In genomic region chr5:90184764-90185163, GRCh38 we compare ENCODE assay signal across 26 cellular contexts.
DNase-seq lines count a peak whose midpoint lies in the region; ATAC-seq and TF ChIP-seq lines count a peak whose summit lies in the region.
"Had no signal": no experiment of that assay in that cellular context is flagged by ENCODE, and none has a peak within 500 bp of the region (broad histone marks: within the 10 kb centered on the region; RNA-seq: fewer than 3 reads in every experiment).

No MANE protein-coding gene starts in this region.

- no peaks in the 10 kb centered on the region for H3K27me3 Mint-ChIP-seq in activated CD8-positive, alpha-beta memory T cell treated with anti-CD3 and anti-CD28 coated beads, Interleukin-2, amount 10 ng/mL, durations not matched to agents 7 days and 5 days

- H3K36me3 Mint-ChIP-seq in activated CD8-positive, alpha-beta memory T cell treated with anti-CD3 and anti-CD28 coated beads, Interleukin-2, amount 10 ng/mL, durations not matched to agents 7 days and 5 days = no peaks in the 10 kb centered on the region
- H3K36me3 Mint-ChIP-seq: activated naive CD4-positive, alpha-beta T cell treated with anti-CD3 and anti-CD28 coated beads, Interleukin-2, amount 50 U/mL, for 72 hours had no signal

- H3K4me3 ChIP-seq in hepatocyte = no peak overlapping the region
- H3K4me3 ChIP-seq in smooth muscle cell = no peak overlapping the region
- H3K4me3 ChIP-seq: breast epithelium, heart left ventricle, lower lobe of right lung, uterus had no signal

- H3K9me2 ChIP-seq in hepatocyte (replicated peaks; ENCODE audit: insufficient read depth) = no peaks in the 10 kb centered on the region

- H3K4me1 Mint-ChIP-seq in activated CD8-positive, alpha-beta memory T cell treated with anti-CD3 and anti-CD28 coated beads, Interleukin-2, amount 10 ng/mL, durations not matched to agents 7 days and 5 days = no peaks in the 10 kb centered on the region

- H3K9ac ChIP-seq in smooth muscle cell (ENCODE audit: low read depth) = no peak overlapping the region

- no peaks in the 10 kb centered on the region for H3F3A ChIP-seq in smooth muscle cell (ENCODE audit: low read depth)

- no peaks in the 10 kb centered on the region for H3K9me3 Mint-ChIP-seq in activated CD8-positive, alpha-beta memory T cell treated with anti-CD3 and anti-CD28 coated beads, Interleukin-2, amount 10 ng/mL, durations not matched to agents 7 days and 5 days (ENCODE audit: low read depth)
- H3K9me3 Mint-ChIP-seq: CD4-positive, alpha-beta T cell had no signal

- H3K27me3 ChIP-seq in hepatocyte = no peaks in the 10 kb centered on the region
- no peaks in the 10 kb centered on the region for H3K27me3 ChIP-seq in smooth muscle cell (ENCODE audit: low read depth)
- H3K27me3 ChIP-seq: breast epithelium, heart left ventricle, uterus had no signal

- peak overlapping the region; percentile 5 for H3K4me2 ChIP-seq in hepatocyte
- peak overlapping the region; percentile 30 for H3K4me2 ChIP-seq in smooth muscle cell

- H3K9me3 ChIP-seq in hepatocyte (ENCODE audit: low read depth) (no peaks in the 10 kb centered on the region), smooth muscle cell (replicated peaks; ENCODE audit: low read depth) (no peaks in the 10 kb centered on the region)
- H3K9me3 ChIP-seq: breast epithelium, heart left ventricle, lower lobe of right lung, uterus had no signal

- no peak overlapping the region for H3K4me3 Mint-ChIP-seq in activated CD8-positive, alpha-beta memory T cell treated with anti-CD3 and anti-CD28 coated beads, Interleukin-2, amount 10 ng/mL, durations not matched to agents 7 days and 5 days
- H3K4me3 Mint-ChIP-seq: activated CD8-positive, alpha-beta T cell treated with anti-CD3 and anti-CD28 coated beads, Interleukin-2, amount 10 ng/mL, durations not matched to agents 7 days and 5 days; CD4-positive, alpha-beta T cell had no signal

- CTCF ChIA-PET in activated CD8-positive, alpha-beta memory T cell treated with anti-CD3 and anti-CD28 coated beads, Interleukin-2, amount 10 ng/mL, durations not matched to agents 7 days and 5 days (lab: Charles Lee) = no interaction called here

- 26% methylated on average over 5 of the region's 5 CpGs for WGBS in hepatocyte (ENCODE audit: low lambda C conversion rate, missing lambda C conversion rate)
- 36% methylated on average over 5 of the region's 5 CpGs for WGBS in smooth muscle cell (ENCODE audit: low lambda C conversion rate)

- H3K27ac ChIP-seq in hepatocyte = no peak overlapping the region
- H3K27ac ChIP-seq in smooth muscle cell (ENCODE audit: low read depth) = no peak overlapping the region
- H3K27ac ChIP-seq: breast epithelium, heart left ventricle, HL-60, lower lobe of right lung, uterus had no signal

- H3K4me1 ChIP-seq in hepatocyte (ENCODE audit: insufficient read depth) (peaks cover 9% of the 10 kb centered on the region), smooth muscle cell (ENCODE audit: low read depth) (no peaks in the 10 kb centered on the region)
- H3K4me1 ChIP-seq: breast epithelium, lower lobe of right lung, uterus had no signal

- TF ChIP-seq CTCF in hepatocyte (IDR thresholded peaks at IDR 0.05; ENCODE audit: poor library complexity) = no peak
- TF ChIP-seq CTCF in smooth muscle cell (IDR thresholded peaks at IDR 0.05; ENCODE audit: borderline replicate concordance, insufficient read depth, poor library complexity, severe bottlenecking) = no peak

- H4K20me1 ChIP-seq in hepatocyte (ENCODE audit: insufficient read depth, poor library complexity, severe bottlenecking) (no peaks in the 10 kb centered on the region), smooth muscle cell (ENCODE audit: low read depth) (no peaks in the 10 kb centered on the region)

- no peaks in the 10 kb centered on the region for H3K36me3 ChIP-seq in hepatocyte (replicated peaks; ENCODE audit: insufficient read depth, low read depth)
- no peaks in the 10 kb centered on the region for H3K36me3 ChIP-seq in smooth muscle cell (ENCODE audit: low read depth)
- H3K36me3 ChIP-seq: breast epithelium, heart left ventricle, lower lobe of right lung, uterus had no signal

- peak overlapping the region; percentile 32 for H2AFZ ChIP-seq in hepatocyte
- peak overlapping the region; percentile 57 for H2AFZ ChIP-seq in smooth muscle cell (ENCODE audit: low read depth)

- H3K79me2 ChIP-seq in hepatocyte (no peaks in the 10 kb centered on the region), smooth muscle cell (ENCODE audit: low read depth) (no peaks in the 10 kb centered on the region)

- DNase-seq in NCI-H2227 treated with DMSO at 0.1 percent for 48 hours (lab: John Stamatoyannopoulos, UW) (peak; percentile 12), NCI-H2227 (lab: John Stamatoyannopoulos, UW; ENCODE audit: unreplicated experiment) (no peak), NCI-H460 (ENCODE audit: extremely low read depth, low read depth) (peak; percentile 16), hepatocyte (ENCODE audit: low spot score) (no peak), smooth muscle cell (lab: John Stamatoyannopoulos, UW; ENCODE audit: unreplicated experiment) (no peak), NCI-H446 (lab: John Stamatoyannopoulos, UW) (no peak), NCI-H82 (lab: John Stamatoyannopoulos, UW) (no peak)
- DNase-seq in activated CD8-positive, alpha-beta memory T cell treated with anti-CD3 and anti-CD28 coated beads, Interleukin-2, amount 10 ng/mL, durations not matched to agents 7 days and 5 days = no peak
- DNase-seq: 8988T; activated CD4-positive, CD25-positive, alpha-beta regulatory T cell treated with anti-CD3 and anti-CD28 coated beads, Interleukin-2, amount 50 U/mL, for 72 hours; activated CD8-positive, alpha-beta T cell treated with anti-CD3 and anti-CD28 coated beads, Interleukin-2, amount 10 ng/mL, durations not matched to agents 7 days and 5 days; activated T-cell treated with anti-CD3 and anti-CD28 coated beads for 4 hours; CD4-positive, alpha-beta T cell; effector memory CD4-positive, alpha-beta T cell; GOT3; heart left ventricle; kidney glomerular epithelial cell; lower lobe of right lung; NCI-H1436 treated with DMSO at 0.1 percent for 48 hours; SHP77; stimulated activated CD4-positive, alpha-beta T cell treated with anti-CD3 and anti-CD28 coated beads, Interleukin-4, amount 100 ng/mL, for 4 hours; stimulated activated naive CD4-positive, alpha-beta T cell; uterus had no signal

- H3K27ac Mint-ChIP-seq in activated CD8-positive, alpha-beta memory T cell treated with anti-CD3 and anti-CD28 coated beads, Interleukin-2, amount 10 ng/mL, durations not matched to agents 7 days and 5 days = no peak overlapping the region
- H3K27ac Mint-ChIP-seq: activated CD8-positive, alpha-beta T cell treated with anti-CD3 and anti-CD28 coated beads, Interleukin-2, amount 10 ng/mL, durations not matched to agents 7 days and 5 days; activated naive CD4-positive, alpha-beta T cell treated with anti-CD3 and anti-CD28 coated beads, Interleukin-2, amount 50 U/mL, for 72 hours; CD4-positive, alpha-beta T cell had no signal

- ATAC-seq in activated CD8-positive, alpha-beta memory T cell treated with anti-CD3 and anti-CD28 coated beads, Interleukin-2, amount 10 ng/mL, durations not matched to agents 7 days and 5 days = no peak
- ATAC-seq: activated CD8-positive, alpha-beta T cell treated with anti-CD3 and anti-CD28 coated beads, Interleukin-2, amount 10 ng/mL, durations not matched to agents 7 days and 5 days; activated naive CD4-positive, alpha-beta T cell treated with anti-CD3 and anti-CD28 coated beads, Interleukin-2, amount 50 U/mL, for 72 hours had no signal

Comparison
In these comparisons a context has a peak if more than half of its experiments do, and no peak if none do; other contexts are left out.
1. DNase-seq: peak in NCI-H2227 treated with DMSO at 0.1 percent for 48 hours (single experiment) and NCI-H460 (single experiment); none in NCI-H2227 (single experiment), hepatocyte (single experiment), smooth muscle cell (single experiment), NCI-H446 (0 of 2), activated CD8-positive, alpha-beta memory T cell treated with anti-CD3 and anti-CD28 coated beads, Interleukin-2, amount 10 ng/mL, durations not matched to agents 7 days and 5 days (single experiment) and NCI-H82 (single experiment).